In the genomic region with DNA sequence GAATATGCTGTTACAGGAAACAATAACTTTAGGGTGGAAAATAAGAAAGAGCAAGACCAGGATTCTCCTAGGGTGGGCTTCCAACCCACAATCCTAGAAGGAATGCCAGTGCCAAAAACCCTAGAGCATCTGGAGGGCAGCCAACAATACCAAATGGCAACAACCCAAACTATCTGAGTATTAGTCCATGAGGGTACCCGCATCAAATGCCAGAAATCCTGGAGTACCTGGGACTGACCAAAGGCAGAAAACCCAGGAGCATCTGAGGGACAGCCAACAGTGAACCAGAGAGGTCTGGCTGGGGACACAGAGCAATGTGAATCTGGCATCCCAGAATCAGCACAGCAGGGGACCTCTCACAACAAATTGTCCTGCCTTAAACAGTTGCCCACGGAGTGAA, we compare ENCODE assay signal across 17 cellular contexts.
"Had no signal": no experiment of that assay in that cellular context is flagged by ENCODE, and none has a peak within 500 bp of the region (broad histone marks: within the 10 kb centered on the region; RNA-seq: fewer than 3 reads in every experiment).

No MANE protein-coding gene starts in this region.

- H3K4me3 ChIP-seq: dorsolateral prefrontal cortex, lung, neural progenitor cell, right lobe of liver, thoracic aorta, transverse colon, vagina had no signal

- H3K27ac ChIP-seq: dorsolateral prefrontal cortex, neural progenitor cell, parathyroid adenoma, right lobe of liver, thoracic aorta, transverse colon, vagina had no signal

- H3K36me3 ChIP-seq: neural progenitor cell, right lobe of liver, thoracic aorta, transverse colon, vagina had no signal

- DNase-seq: dorsolateral prefrontal cortex; effector CD4-positive, alpha-beta T cell; head of caudate nucleus; kidney; midbrain; naive thymus-derived CD4-positive, alpha-beta T cell; right lobe of liver; small intestine; stimulated activated CD4-positive, alpha-beta T cell treated with anti-CD3 and anti-CD28 coated beads, Interleukin-15, amount 100 ng/mL, for 24 hours; stimulated activated CD4-positive, alpha-beta T cell treated with anti-CD3 and anti-CD28 coated beads, Interleukin-2, amount 100 ng/mL, for 48 hours; stimulated activated naive B cell treated with anti-CD40 and anti-IgM and Interleukin-4, amounts not matched to agents 10 μg/mL and 1 μg/mL and 100 μg/mL, for 72 hours; transverse colon had no signal

- H3K9me3 ChIP-seq: right lobe of liver, thoracic aorta, transverse colon, vagina had no signal

- H3K4me1 ChIP-seq: parathyroid adenoma, right lobe of liver, transverse colon, vagina had no signal

- H3K9ac ChIP-seq: neural progenitor cell, parathyroid adenoma had no signal

- H3K79me2 ChIP-seq: parathyroid adenoma had no signal

- H2AFZ ChIP-seq: neural progenitor cell, parathyroid adenoma had no signal

- H3K4me2 ChIP-seq: neural progenitor cell had no signal

- H3K27me3 ChIP-seq: dorsolateral prefrontal cortex, neural progenitor cell, right lobe of liver, transverse colon, vagina had no signal
